15 cellular contexts compared by ENCODE assay signal in the genomic region with DNA sequence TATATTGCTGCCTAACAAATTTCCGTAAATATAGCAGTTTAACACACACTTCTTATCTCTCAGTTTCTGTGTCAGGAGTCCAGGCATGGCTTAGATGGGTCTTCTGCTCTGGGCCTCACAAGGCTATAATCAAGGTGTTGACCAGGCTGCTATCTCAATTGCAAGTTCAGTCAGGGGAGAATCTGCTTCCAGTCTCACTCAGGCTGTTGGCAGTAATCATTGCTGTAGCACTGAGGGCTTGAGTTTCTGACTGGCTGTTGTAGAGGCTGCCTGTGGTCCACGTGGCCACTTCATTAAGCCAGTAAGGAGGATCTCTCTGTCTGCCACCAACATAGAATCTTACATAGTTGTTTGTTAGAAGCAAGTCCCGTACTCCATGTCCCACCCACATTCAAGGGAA.
A peak's percentile ranks its signal among the peaks of the same experiment; 100 is the strongest.
DNase-seq lines count a peak whose midpoint lies in the region; ATAC-seq, FAIRE-seq and TF ChIP-seq lines count a peak whose summit lies in the region.
"Had no signal": no experiment of that assay in that cellular context is flagged by ENCODE, and none has a peak within 500 bp of the region (broad histone marks: within the 10 kb centered on the region; RNA-seq: fewer than 3 reads in every experiment).

No MANE protein-coding gene starts in this region.

- H3K9me3 ChIP-seq in right cardiac atrium (ENCODE audit: control insufficient read depth, low read length) (no peaks in the 10 kb centered on the region), testis (no peaks in the 10 kb centered on the region)

- H3K27me3 Mint-ChIP-seq in CD14-positive monocyte (ENCODE audit: low read depth in 3 of 3) (peaks cover 0 to 4% (median 0%) of the 10 kb centered on the region in 3 donors), chondrocyte (ENCODE audit: low read depth) (no peaks in the 10 kb centered on the region), osteocyte (ENCODE audit: unreplicated experiment) (no peaks in the 10 kb centered on the region)
- H3K27me3 Mint-ChIP-seq: B cell; CD4-positive, alpha-beta memory T cell had no signal

- H3K4me1 Mint-ChIP-seq in CD14-positive monocyte, result peaks cover 31% of the 10 kb centered on the region
- H3K4me1 Mint-ChIP-seq in chondrocyte (ENCODE audit: low read depth), result peaks cover 64% of the 10 kb centered on the region
- H3K4me1 Mint-ChIP-seq in osteocyte (ENCODE audit: unreplicated experiment), result peaks cover 34% of the 10 kb centered on the region

- peaks cover 0 to 2% of the 10 kb centered on the region in 2 donors for H3K36me3 Mint-ChIP-seq in CD14-positive monocyte
- peaks cover 2% of the 10 kb centered on the region for H3K36me3 Mint-ChIP-seq in chondrocyte (ENCODE audit: low read depth)
- peaks cover 10% of the 10 kb centered on the region for H3K36me3 Mint-ChIP-seq in osteocyte (ENCODE audit: unreplicated experiment)
- H3K36me3 Mint-ChIP-seq: CD4-positive, alpha-beta memory T cell had no signal

- intact Hi-C loops in CD14-positive monocyte (cut with micrococcal nuclease) (no loop called here), right cardiac atrium (cut with DNase I) (no loop called here), testis (cut with DNase I; ENCODE audit: low total_unique reads) (no loop called here)

- H3K4me3 ChIP-seq in right cardiac atrium (ENCODE audit: low read length) (no peak overlapping the region), testis (no peak overlapping the region)

- peaks cover 4% of the 10 kb centered on the region for H3K4me1 ChIP-seq in right cardiac atrium (ENCODE audit: control insufficient read depth, insufficient read depth, low read length)
- peaks cover 6% of the 10 kb centered on the region for H3K4me1 ChIP-seq in testis

- peak; percentile 38 to 39 for ATAC-seq in right cardiac atrium

- H3K27me3 ChIP-seq in right cardiac atrium (ENCODE audit: control insufficient read depth, insufficient read depth) (no peaks in the 10 kb centered on the region), testis (no peaks in the 10 kb centered on the region)

- H3K36me3 ChIP-seq in testis (ENCODE audit: low read depth, missing control alignments), result no peaks in the 10 kb centered on the region

- H3K4me3 Mint-ChIP-seq in CD14-positive monocyte (peak overlapping the region; percentile 67 to 89), chondrocyte (ENCODE audit: unreplicated experiment) (no peak overlapping the region), osteocyte (ENCODE audit: unreplicated experiment) (no peak overlapping the region)
- H3K4me3 Mint-ChIP-seq: B cell had no signal

- WGBS in right cardiac atrium, result 60% methylated on average over 3 of the region's 3 CpGs
- WGBS in testis, 2 donors, result 76 to 79% methylated on average over 3 of the region's 3 CpGs

- no peak overlapping the region for H3K27ac ChIP-seq in right cardiac atrium (ENCODE audit: low read length)
- no peak overlapping the region for H3K27ac ChIP-seq in testis
- H3K27ac ChIP-seq: RWPE1 had no signal

- peak overlapping the region in 4 of 7 donors; percentile 4 to 47 (median 27) for H3K27ac Mint-ChIP-seq in CD14-positive monocyte
- H3K27ac Mint-ChIP-seq in chondrocyte (ENCODE audit: unreplicated experiment), result peak overlapping the region; percentile 2
- no peak overlapping the region for H3K27ac Mint-ChIP-seq in osteocyte (ENCODE audit: unreplicated experiment)
- H3K27ac Mint-ChIP-seq: B cell; CD4-positive, alpha-beta memory T cell had no signal

- TF ChIP-seq CTCF in CD14-positive monocyte (IDR thresholded peaks at IDR 0.05), result no peak
- TF ChIP-seq CTCF in chondrocyte (IDR thresholded peaks at IDR 0.05), result no peak
- no peak for TF ChIP-seq CTCF in osteocyte (IDR thresholded peaks at IDR 0.05)
- no peak for TF ChIP-seq CTCF in testis (IDR thresholded peaks at IDR 0.05)

- TF ChIP-seq POLR2A in testis (IDR thresholded peaks at IDR 0.05), result no peak

- DNase-seq in CD14-positive monocyte (ENCODE audit: low spot score), result no peak
- peak; percentile 48 to 56 for DNase-seq in NCI-H524 (lab: John Stamatoyannopoulos, UW)
- no peak for DNase-seq in chondrocyte (ENCODE audit: low spot score)
- no peak for DNase-seq in right cardiac atrium
- no peak for DNase-seq in GM19239 (ENCODE audit: insufficient read length, low spot score)
- no peak for DNase-seq in osteocyte (ENCODE audit: extremely low spot score, unreplicated experiment)
- DNase-seq in testis, result no peak
- DNase-seq: ACHN; CD4-positive, alpha-beta memory T cell; NCI-H1417; NCI-H2029; NCI-H510A treated with DMSO at 0.1 percent for 48 hours; OCI-M1 had no signal

- H3K9me3 Mint-ChIP-seq in CD14-positive monocyte, result no peaks in the 10 kb centered on the region
- H3K9me3 Mint-ChIP-seq in chondrocyte (ENCODE audit: low read depth), result no peaks in the 10 kb centered on the region
- H3K9me3 Mint-ChIP-seq in osteocyte (ENCODE audit: unreplicated experiment), result no peaks in the 10 kb centered on the region
- H3K9me3 Mint-ChIP-seq: CD4-positive, alpha-beta memory T cell had no signal

- no peak for FAIRE-seq in GM19239 (lab: Jason Lieb, UNC)

Comparison
In these comparisons a context has a peak if more than half of its experiments do, and no peak if none do; other contexts are left out.
1. DNase-seq: peak in NCI-H524 (2 of 2); none in CD14-positive monocyte (single experiment), chondrocyte (single experiment), right cardiac atrium (0 of 3), GM19239 (single experiment), osteocyte (single experiment) and testis (single experiment).
2. H3K4me3 Mint-ChIP-seq: peak in CD14-positive monocyte (2 of 2); none in chondrocyte (single experiment) and osteocyte (single experiment).